ENCODE assay signal across 1 cellular context in the genomic region with DNA sequence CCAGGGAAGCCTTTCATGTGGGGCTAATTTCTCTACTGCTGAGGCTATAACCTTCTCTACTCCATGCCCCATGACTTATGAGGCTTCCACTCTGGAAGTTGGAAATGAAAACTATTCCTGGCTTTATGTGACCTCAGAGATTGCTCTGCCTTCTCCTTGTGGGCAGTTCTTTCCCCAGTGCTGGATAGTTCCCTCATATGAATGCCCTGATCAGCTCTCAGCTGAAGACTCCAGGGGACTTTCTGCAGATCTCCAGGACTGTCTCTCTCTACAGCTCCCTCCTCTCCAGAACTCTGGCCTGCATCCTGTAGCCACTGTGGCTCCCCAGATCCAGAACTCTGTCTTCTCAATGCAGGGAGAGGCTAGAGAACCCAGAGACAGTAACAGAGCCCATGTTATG.
TF ChIP-seq lines count a peak whose summit lies in the region.

No MANE protein-coding gene starts in this region.

TF ChIP-seq in SK-N-SH treated with all-trans-retinoic acid at 6 μM for 48 hours, 23 proteins besides CTCF, POLR2A, EP300 and RAD21 (continued from another document):
- TF ChIP-seq GLIS3 (CRISPR knock-in tag; IDR thresholded peaks at IDR 0.05), result no peak
- no peak for TF ChIP-seq SNAI2 (CRISPR knock-in tag; IDR thresholded peaks at IDR 0.05)
- TF ChIP-seq ARNTL (CRISPR knock-in tag; IDR thresholded peaks at IDR 0.05; ENCODE audit: borderline replicate concordance, low read depth), result no peak
- TF ChIP-seq, protein P1, sequence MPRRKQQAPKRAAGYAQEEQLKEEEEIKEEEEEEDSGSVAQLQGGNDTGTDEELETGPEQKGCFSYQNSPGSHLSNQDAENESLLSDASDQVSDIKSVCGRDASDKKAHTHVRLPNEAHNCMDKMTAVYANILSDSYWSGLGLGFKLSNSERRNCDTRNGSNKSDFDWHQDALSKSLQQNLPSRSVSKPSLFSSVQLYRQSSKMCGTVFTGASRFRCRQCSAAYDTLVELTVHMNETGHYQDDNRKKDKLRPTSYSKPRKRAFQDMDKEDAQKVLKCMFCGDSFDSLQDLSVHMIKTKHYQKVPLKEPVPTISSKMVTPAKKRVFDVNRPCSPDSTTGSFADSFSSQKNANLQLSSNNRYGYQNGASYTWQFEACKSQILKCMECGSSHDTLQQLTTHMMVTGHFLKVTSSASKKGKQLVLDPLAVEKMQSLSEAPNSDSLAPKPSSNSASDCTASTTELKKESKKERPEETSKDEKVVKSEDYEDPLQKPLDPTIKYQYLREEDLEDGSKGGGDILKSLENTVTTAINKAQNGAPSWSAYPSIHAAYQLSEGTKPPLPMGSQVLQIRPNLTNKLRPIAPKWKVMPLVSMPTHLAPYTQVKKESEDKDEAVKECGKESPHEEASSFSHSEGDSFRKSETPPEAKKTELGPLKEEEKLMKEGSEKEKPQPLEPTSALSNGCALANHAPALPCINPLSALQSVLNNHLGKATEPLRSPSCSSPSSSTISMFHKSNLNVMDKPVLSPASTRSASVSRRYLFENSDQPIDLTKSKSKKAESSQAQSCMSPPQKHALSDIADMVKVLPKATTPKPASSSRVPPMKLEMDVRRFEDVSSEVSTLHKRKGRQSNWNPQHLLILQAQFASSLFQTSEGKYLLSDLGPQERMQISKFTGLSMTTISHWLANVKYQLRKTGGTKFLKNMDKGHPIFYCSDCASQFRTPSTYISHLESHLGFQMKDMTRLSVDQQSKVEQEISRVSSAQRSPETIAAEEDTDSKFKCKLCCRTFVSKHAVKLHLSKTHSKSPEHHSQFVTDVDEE (CRISPR knock-in tag; IDR thresholded peaks at IDR 0.05), result no peak
- no peak for TF ChIP-seq ISL1 (CRISPR knock-in tag; IDR thresholded peaks at IDR 0.05)
- TF ChIP-seq ESRRG (CRISPR knock-in tag; IDR thresholded peaks at IDR 0.05), result no peak
- TF ChIP-seq, protein P2, sequence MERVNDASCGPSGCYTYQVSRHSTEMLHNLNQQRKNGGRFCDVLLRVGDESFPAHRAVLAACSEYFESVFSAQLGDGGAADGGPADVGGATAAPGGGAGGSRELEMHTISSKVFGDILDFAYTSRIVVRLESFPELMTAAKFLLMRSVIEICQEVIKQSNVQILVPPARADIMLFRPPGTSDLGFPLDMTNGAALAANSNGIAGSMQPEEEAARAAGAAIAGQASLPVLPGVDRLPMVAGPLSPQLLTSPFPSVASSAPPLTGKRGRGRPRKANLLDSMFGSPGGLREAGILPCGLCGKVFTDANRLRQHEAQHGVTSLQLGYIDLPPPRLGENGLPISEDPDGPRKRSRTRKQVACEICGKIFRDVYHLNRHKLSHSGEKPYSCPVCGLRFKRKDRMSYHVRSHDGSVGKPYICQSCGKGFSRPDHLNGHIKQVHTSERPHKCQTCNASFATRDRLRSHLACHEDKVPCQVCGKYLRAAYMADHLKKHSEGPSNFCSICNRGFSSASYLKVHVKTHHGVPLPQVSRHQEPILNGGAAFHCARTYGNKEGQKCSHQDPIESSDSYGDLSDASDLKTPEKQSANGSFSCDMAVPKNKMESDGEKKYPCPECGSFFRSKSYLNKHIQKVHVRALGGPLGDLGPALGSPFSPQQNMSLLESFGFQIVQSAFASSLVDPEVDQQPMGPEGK (CRISPR knock-in tag; IDR thresholded peaks at IDR 0.05; ENCODE audit: borderline replicate concordance), result no peak
